Comparison of ENCODE assay signal across 35 cellular contexts in the genomic region with DNA sequence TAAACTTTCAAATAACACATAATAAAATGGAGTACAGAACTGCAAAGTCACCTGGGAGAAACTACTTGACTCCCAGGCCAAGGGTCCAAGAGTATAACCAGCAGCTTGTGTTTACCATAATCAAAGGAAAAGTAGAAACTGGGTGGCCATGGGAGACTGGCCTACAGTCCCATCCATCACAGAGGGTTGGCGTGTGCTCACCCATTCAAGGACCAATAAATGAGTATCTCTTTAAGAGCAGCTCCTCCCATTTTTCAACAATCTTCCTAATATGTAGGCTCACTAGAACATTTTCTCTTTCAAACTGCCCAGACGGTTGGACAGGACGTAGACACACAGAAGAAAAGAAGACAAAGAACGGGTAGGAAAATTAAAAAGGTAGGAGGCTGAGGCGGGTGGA. TPM values are rescaled to one million over a fixed set of nuclear protein-coding genes. Genes with fewer than 3 reads are reported as not detected.
"Had no signal": no experiment of that assay in that cellular context is flagged by ENCODE, and none has a peak within 500 bp of the region (broad histone marks: within the 10 kb centered on the region; RNA-seq: fewer than 3 reads in every experiment).

FMO3 (plus strand) TSS at position 302 of the 400 bp plus-strand sequence. CDS start 1,754 bp downstream, outside the sequence.

- H3K27ac ChIP-seq: ascending aorta, cardiac muscle cell, coronary artery, gastroesophageal sphincter, testis, transverse colon, vagina, VCaP had no signal

- H3K4me1 ChIP-seq: ascending aorta, gastroesophageal sphincter, testis, transverse colon, vagina had no signal

- FAIRE-seq: keratinocyte, TTC549 had no signal

- H3K4me3 ChIP-seq: ascending aorta, cardiac muscle cell, coronary artery, gastroesophageal sphincter, mucosa of descending colon, testis, transverse colon, vagina had no signal

- H3K27me3 ChIP-seq: ascending aorta, cardiac muscle cell, gastroesophageal sphincter, testis, transverse colon, vagina had no signal

- H3K9me3 ChIP-seq: ascending aorta, gastroesophageal sphincter, mucosa of descending colon, testis, transverse colon, vagina had no signal

- DNase-seq: activated CD4-positive, alpha-beta T cell treated with anti-CD3 and anti-CD28 coated beads for 4 hours; activated CD4-positive, alpha-beta T cell treated with anti-CD3 and anti-CD28 coated beads, Interleukin-2, amount 50 U/mL, for 48 hours; activated CD8-positive, alpha-beta memory T cell treated with anti-CD3 and anti-CD28 coated beads, Interleukin-2, amount 50 U/mL, for 4 hours; activated effector memory CD4-positive, alpha-beta T cell treated with anti-CD3 and anti-CD28 coated beads, Interleukin-2, amount 50 U/mL, for 16 hours; activated naive CD4-positive, alpha-beta T cell treated with anti-CD3 and anti-CD28 coated beads for 36 hours; activated naive CD8-positive, alpha-beta T cell treated with anti-CD3 and anti-CD28 coated beads for 36 hours; activated T-cell treated with anti-CD3 and anti-CD28 coated beads, Interleukin-2, amount 50 U/mL, for 1 hour; effector memory CD8-positive, alpha-beta T cell; erythroblast; head of caudate nucleus; hippocampal formation; left colon; mucosa of descending colon; posterior cingulate gyrus; right cardiac atrium; stimulated activated CD4-positive, alpha-beta T cell treated with anti-CD3 and anti-CD28 coated beads, Interleukin-2, amount 100 ng/mL, for 48 hours; stimulated activated naive CD4-positive, alpha-beta T cell treated with Interleukin-2 at 50 U/mL for 16 hours; testis; transverse colon had no signal

- H3K36me3 ChIP-seq: ascending aorta, cardiac muscle cell, gastroesophageal sphincter, transverse colon, vagina had no signal

RNA-seq across cellular contexts. Expression of gene FMO3, which starts in this region (rescaled TPM):
- total RNA-seq: activated CD8-positive, alpha-beta memory T cell treated with anti-CD3 and anti-CD28 coated beads for 36 hours; activated naive CD4-positive, alpha-beta T cell treated with anti-CD3 and anti-CD28 coated beads for 36 hours; activated naive CD8-positive, alpha-beta T cell treated with anti-CD3 and anti-CD28 coated beads for 36 hours; activated T-helper 1 cell treated with anti-CD3 and anti-CD28 coated beads, Interleukin-12 subunit alpha, Interleukin-12 subunit beta, Interleukin-2, Interleukin-4 antibody, amounts not matched to agents 30 ng/mL and 10 ng/mL and 1 ng/mL, durations not matched to agents 14 hours and 24 hours and 36 hours; cardiac muscle cell; cerebellum; lung microvascular endothelial cell; myocyte; natural killer cell treated with Interleukin-12 subunit alpha and Interleukin-12 subunit beta and Interleukin-15 and Interleukin-18, amount 100 ng/mL, for 72 hours; skeletal muscle tissue; T-helper 1 cell treated with Interleukin-12 subunit alpha and Interleukin-12 subunit beta and Interleukin-4 antibody, amounts not matched to agents 30 ng/mL and 1 ng/mL, for 36 hours had no signal
- polyA plus RNA-seq: cardiac muscle cell, keratinocyte had no signal
